ENCODE assay signal across 15 cellular contexts in genomic region chr4:44016582-44017421, GRCh38.
DNase-seq lines count a peak whose midpoint lies in the region; ATAC-seq and TF ChIP-seq lines count a peak whose summit lies in the region.
"Had no signal": no experiment of that assay in that cellular context is flagged by ENCODE, and none has a peak within 500 bp of the region (broad histone marks: within the 10 kb centered on the region; RNA-seq: fewer than 3 reads in every experiment).

No MANE protein-coding gene starts in this region.

- H3K36me3 Mint-ChIP-seq in activated T-helper 17 cell treated with anti-CD3 and anti-CD28 coated beads, Interleukin-2, amount 50 U/mL, for 72 hours (ENCODE audit: low read depth): no peaks in the 10 kb centered on the region
- H3K36me3 Mint-ChIP-seq: activated naive CD4-positive, alpha-beta T cell treated with anti-CD3 and anti-CD28 coated beads, Interleukin-2, amount 10 ng/mL, durations not matched to agents 7 days and 5 days; IgD-negative memory B cell had no signal

- peaks cover 9% of the 10 kb centered on the region for H3K9me3 Mint-ChIP-seq in activated T-helper 17 cell treated with anti-CD3 and anti-CD28 coated beads, Interleukin-2, amount 50 U/mL, for 72 hours

- DNase-seq in NCI-H146 (lab: John Stamatoyannopoulos, UW) (peak; percentile 47), NCI-H146 treated with DMSO at 0.1 percent for 48 hours (lab: John Stamatoyannopoulos, UW; ENCODE audit: unreplicated experiment) (no peak), LHCN-M2 (ENCODE audit: low read depth) (peak; percentile 25), globus pallidus (ENCODE audit: low spot score) (peak; percentile 14)
- DNase-seq: activated CD4-positive, alpha-beta T cell treated with anti-CD3 and anti-CD28 coated beads, Interleukin-2, amount 50 U/mL, for 4 hours; activated naive CD4-positive, alpha-beta T cell treated with anti-CD3 and anti-CD28 coated beads, Interleukin-2, amount 10 ng/mL, durations not matched to agents 7 days and 5 days; HCEC 1CT; NCI-H524 treated with DMSO at 0.1 percent for 48 hours; stimulated activated CD4-positive, alpha-beta T cell treated with anti-CD3 and anti-CD28 coated beads, Interleukin-12 subunit alpha, Interleukin-12 subunit beta, amount 100 ng/mL, for 4 hours had no signal

- H3K4me3 Mint-ChIP-seq in activated T-helper 17 cell treated with anti-CD3 and anti-CD28 coated beads, Interleukin-2, amount 50 U/mL, for 72 hours: no peak overlapping the region
- H3K4me3 Mint-ChIP-seq: activated naive CD4-positive, alpha-beta T cell treated with anti-CD3 and anti-CD28 coated beads, Interleukin-2, amount 10 ng/mL, durations not matched to agents 7 days and 5 days; IgD-negative memory B cell had no signal

- H3K4me1 Mint-ChIP-seq in activated T-helper 17 cell treated with anti-CD3 and anti-CD28 coated beads, Interleukin-2, amount 50 U/mL, for 72 hours: no peaks in the 10 kb centered on the region
- H3K4me1 Mint-ChIP-seq: activated naive CD4-positive, alpha-beta T cell treated with anti-CD3 and anti-CD28 coated beads, Interleukin-2, amount 10 ng/mL, durations not matched to agents 7 days and 5 days; IgD-negative memory B cell had no signal

- no peaks in the 10 kb centered on the region for H3K27me3 Mint-ChIP-seq in activated T-helper 17 cell treated with anti-CD3 and anti-CD28 coated beads, Interleukin-2, amount 50 U/mL, for 72 hours
- H3K27me3 Mint-ChIP-seq: activated naive CD4-positive, alpha-beta T cell treated with anti-CD3 and anti-CD28 coated beads, Interleukin-2, amount 10 ng/mL, durations not matched to agents 7 days and 5 days; IgD-negative memory B cell had no signal

- H3K27ac Mint-ChIP-seq in activated T-helper 17 cell treated with anti-CD3 and anti-CD28 coated beads, Interleukin-2, amount 50 U/mL, for 72 hours: no peak overlapping the region
- H3K27ac Mint-ChIP-seq: activated naive CD4-positive, alpha-beta T cell treated with anti-CD3 and anti-CD28 coated beads, Interleukin-2, amount 10 ng/mL, durations not matched to agents 7 days and 5 days; IgD-negative memory B cell had no signal

- no peak for ATAC-seq in GM21723 (IDR thresholded peaks at IDR 0.05; ENCODE audit: unreplicated experiment)
- no peak for ATAC-seq in HG02610 (IDR thresholded peaks at IDR 0.05; ENCODE audit: unreplicated experiment)
- ATAC-seq in activated T-helper 17 cell treated with anti-CD3 and anti-CD28 coated beads, Interleukin-2, amount 50 U/mL, for 72 hours (replicated peaks): no peak
- ATAC-seq: esophagus mucosa had no signal

TF ChIP-seq in PFSK-1, 5 proteins besides CTCF, POLR2A, EP300 and RAD21:
- no peak for TF ChIP-seq FOXP2 (optimal IDR thresholded peaks at IDR 0.05; ENCODE audit: borderline replicate concordance, extremely low read depth, extremely low read length, insufficient read depth)
- TF ChIP-seq POLR2AphosphoS5 (IDR thresholded peaks at IDR 0.05; ENCODE audit: low read depth, low read length): peak; percentile 48
